In the genomic region with DNA sequence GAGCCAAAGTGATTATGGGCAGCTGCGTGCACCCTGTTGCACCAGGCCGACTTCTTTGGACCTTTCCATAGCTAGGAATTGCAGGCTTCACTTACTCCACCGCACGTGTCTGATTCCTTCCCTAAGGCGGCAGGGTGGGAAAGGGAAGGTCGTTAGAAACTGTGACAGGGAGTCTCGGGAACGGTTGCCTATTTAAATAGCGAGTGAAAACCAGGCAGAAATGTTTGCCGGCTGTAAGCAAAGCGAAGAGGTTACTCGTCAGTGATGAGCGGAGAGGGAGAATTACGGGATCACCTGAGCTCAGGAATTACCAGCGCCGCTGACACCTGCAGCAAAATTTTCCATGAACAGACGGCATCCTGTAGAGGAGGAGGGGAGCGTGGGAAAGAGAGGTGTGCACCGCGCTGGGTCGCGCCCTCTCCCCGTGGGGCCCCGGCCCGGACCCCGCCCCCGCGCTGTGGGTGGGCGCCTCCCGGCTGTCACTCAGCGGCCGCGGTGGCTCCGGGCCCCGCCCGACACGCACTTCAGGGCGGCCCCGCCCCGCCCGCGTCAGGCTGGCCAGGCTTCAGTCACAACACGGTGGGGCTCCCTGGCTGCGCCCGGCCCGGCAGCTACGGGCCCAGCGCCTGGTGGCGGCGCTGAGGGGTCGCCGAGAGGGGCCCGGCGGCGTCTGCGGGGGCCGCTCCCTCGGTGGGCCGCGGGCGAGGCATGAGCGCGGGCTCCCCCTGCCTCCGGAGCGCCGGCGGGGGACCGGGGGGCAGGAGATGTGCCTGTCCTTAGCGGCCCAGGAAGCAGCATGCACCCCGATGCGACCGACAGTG, we compare ENCODE assay signal across 8 cellular contexts. TPM values are rescaled to one million over a fixed set of nuclear protein-coding genes. Genes with fewer than 3 reads are reported as not detected.
DNase-seq lines count a peak whose midpoint lies in the region; ATAC-seq, FAIRE-seq and TF ChIP-seq lines count a peak whose summit lies in the region.

A gene (plus strand): TSS at position 568 of the 821 bp plus-strand sequence. CDS start 229 bp downstream, at position 797.

- H3K9ac ChIP-seq in HepG2 (ENCODE audit: insufficient read depth, low read depth, low read length): peak within 1 kb of the TSS; percentile 87

- peak within 1 kb of the TSS; percentile 82 for H3K4me2 ChIP-seq in HepG2 (ENCODE audit: low read depth, low read length)

- peaks cover 58% of the 10 kb centered on the region for H3K4me1 ChIP-seq in HepG2 (ENCODE audit: insufficient read depth, low read length)

- peak within 1 kb of the TSS; percentile 70 for H3K27ac ChIP-seq in HepG2 (ENCODE audit: extremely low read length, insufficient read depth, low read length)

- H3K9me3 ChIP-seq in HepG2 (ENCODE audit: low read length): no peaks in the 10 kb centered on the region

- H3K4me3 ChIP-seq in HepG2 (replicated peaks in 1 of 3; ENCODE audit: insufficient read depth in 1 of 3, low read depth in 2 of 3, low read length in 3 of 3): peak within 1 kb of the TSS; percentile 96 to 99 (median 99)

- H4K20me1 ChIP-seq in HepG2 (ENCODE audit: insufficient read depth, low read length): peaks cover 10% of the 10 kb centered on the region; the same call in 1 of the 2 replicates

- WGBS in HepG2 (ENCODE audit: low lambda C conversion rate): 3% methylated on average over 16 of the region's 72 CpGs

- peaks cover 45% of the 10 kb centered on the region for H3K79me2 ChIP-seq in HepG2 (ENCODE audit: insufficient read depth, low read length)

- no peaks in the 10 kb centered on the region for H3K36me3 ChIP-seq in HepG2 (replicated peaks in 1 of 2; ENCODE audit: control insufficient read depth in 1 of 2, insufficient read depth in 2 of 2, low read length in 2 of 2)

- BruUV-seq in HepG2 (replicated peaks; lab: Mats Ljungman, UMichigan): no TSS peak

- TF ChIP-seq RAD21 in HepG2 (CRISPR knock-in tag; IDR thresholded peaks at IDR 0.05): peak; percentile 77

- TF ChIP-seq CTCF in HepG2 (CRISPR knock-in tag; IDR thresholded peaks at IDR 0.05): peak; percentile 52

- 0 out of 4 replicates have a peak, but pooled peaks of 1 of the 2 experiments have one; percentile 6 for TF ChIP-seq POLR2A in HepG2 (IDR thresholded peaks at IDR 0.05; ENCODE audit: insufficient read depth in 1 of 2, low read depth in 2 of 2, low read length in 2 of 2)

- CTCF ChIA-PET in HepG2 (lab: Yijun Ruan, JAX; ENCODE audit: low intra/inter-chr PET ratio, low total read pairs): no interaction called here

- peak within 1 kb of the TSS; percentile 84 for H2AFZ ChIP-seq in HepG2 (ENCODE audit: low read length)

- in situ Hi-C loops in HepG2 (cut with HindIII; ENCODE audit: extremely low pct_ligation_motif_present, low pct_unique_long_range_greater_than_20kb): no loop called here

- FAIRE-seq in HepG2 (lab: Jason Lieb, UNC): peak; percentile 15

- DNase-seq in A172 (ENCODE audit: low spot score) (peak; percentile 47), NCI-H345 treated with DMSO at 0.1 percent for 48 hours (lab: John Stamatoyannopoulos, UW; ENCODE audit: unreplicated experiment) (peak; percentile 77), dermis blood vessel endothelial cell (peak; percentile 87), HepG2 (ENCODE audit: low spot score) (peak; percentile 73)
- peak; percentile 78 to 83 for DNase-seq in activated CD4-positive, alpha-beta T cell treated with anti-CD3 and anti-CD28 coated beads, Interleukin-2, amount 50 U/mL, for 4 hours
- peak; percentile 84 for DNase-seq in stimulated activated CD4-positive, alpha-beta T cell treated with anti-CD3 and anti-CD28 coated beads, Interleukin-4, amount 100 ng/mL, for 24 hours

- ATAC-seq in GM18519 (IDR thresholded peaks at IDR 0.05; ENCODE audit: low FRiP score, unreplicated experiment): peak; percentile 58
- peak; percentile 87 for ATAC-seq in HG03045 (IDR thresholded peaks at IDR 0.05; ENCODE audit: unreplicated experiment)
- ATAC-seq in HepG2: peak; percentile 94

- POLR2A ChIA-PET in HepG2 (lab: Yijun Ruan, JAX): interaction anchor here (0.8 to 1.3 kb wide), 2 partner anchors 8 to 37 kb away, joined by 3 to 4 read pairs; no protein-coding TSS in a partner anchor

- intact Hi-C loops in HepG2 (cut with micrococcal nuclease; ENCODE audit: unreplicated experiment): no loop called here

- TF ChIP-seq EP300 in HepG2 (IDR thresholded peaks at IDR 0.05; ENCODE audit: low read depth in 2 of 2, low read length in 2 of 2) (peak in 1 of 2 experiments; percentile 49; a peak in 1 of 4 replicates), HepG2 (CRISPR knock-in tag; IDR thresholded peaks at IDR 0.05; ENCODE audit: borderline replicate concordance) (no peak)

- H3K27me3 ChIP-seq in HepG2 (ENCODE audit: control insufficient read depth in 1 of 2, insufficient read depth in 2 of 2, low read length in 2 of 2): no peaks in the 10 kb centered on the region; a peak in 1 of 5 replicates

TF ChIP-seq in HepG2, 621 proteins besides CTCF, POLR2A, EP300 and RAD21 (continues in another document):
- TF ChIP-seq ZNF816 (CRISPR knock-in tag; IDR thresholded peaks at IDR 0.05; ENCODE audit: borderline replicate concordance) (no peak), MTF2 (CRISPR knock-in tag; IDR thresholded peaks at IDR 0.05; ENCODE audit: borderline replicate concordance) (no peak), BRCA1 (CRISPR knock-in tag; IDR thresholded peaks at IDR 0.05) (no peak), ZSCAN31 (CRISPR knock-in tag; IDR thresholded peaks at IDR 0.05; ENCODE audit: low read depth) (peak; percentile 81; the same call in 1 of the 2 replicates)
- TF ChIP-seq, protein P1, sequence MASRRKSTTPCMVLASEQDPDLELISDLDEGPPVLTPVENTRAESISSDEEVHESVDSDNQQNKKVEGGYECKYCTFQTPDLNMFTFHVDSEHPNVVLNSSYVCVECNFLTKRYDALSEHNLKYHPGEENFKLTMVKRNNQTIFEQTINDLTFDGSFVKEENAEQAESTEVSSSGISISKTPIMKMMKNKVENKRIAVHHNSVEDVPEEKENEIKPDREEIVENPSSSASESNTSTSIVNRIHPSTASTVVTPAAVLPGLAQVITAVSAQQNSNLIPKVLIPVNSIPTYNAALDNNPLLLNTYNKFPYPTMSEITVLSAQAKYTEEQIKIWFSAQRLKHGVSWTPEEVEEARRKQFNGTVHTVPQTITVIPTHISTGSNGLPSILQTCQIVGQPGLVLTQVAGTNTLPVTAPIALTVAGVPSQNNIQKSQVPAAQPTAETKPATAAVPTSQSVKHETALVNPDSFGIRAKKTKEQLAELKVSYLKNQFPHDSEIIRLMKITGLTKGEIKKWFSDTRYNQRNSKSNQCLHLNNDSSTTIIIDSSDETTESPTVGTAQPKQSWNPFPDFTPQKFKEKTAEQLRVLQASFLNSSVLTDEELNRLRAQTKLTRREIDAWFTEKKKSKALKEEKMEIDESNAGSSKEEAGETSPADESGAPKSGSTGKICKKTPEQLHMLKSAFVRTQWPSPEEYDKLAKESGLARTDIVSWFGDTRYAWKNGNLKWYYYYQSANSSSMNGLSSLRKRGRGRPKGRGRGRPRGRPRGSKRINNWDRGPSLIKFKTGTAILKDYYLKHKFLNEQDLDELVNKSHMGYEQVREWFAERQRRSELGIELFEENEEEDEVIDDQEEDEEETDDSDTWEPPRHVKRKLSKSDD (CRISPR knock-in tag; IDR thresholded peaks at IDR 0.05; ENCODE audit: low read depth): 0 out of 2 replicates have a peak, but pooled peaks have one; percentile 70
- TF ChIP-seq, protein P2, sequence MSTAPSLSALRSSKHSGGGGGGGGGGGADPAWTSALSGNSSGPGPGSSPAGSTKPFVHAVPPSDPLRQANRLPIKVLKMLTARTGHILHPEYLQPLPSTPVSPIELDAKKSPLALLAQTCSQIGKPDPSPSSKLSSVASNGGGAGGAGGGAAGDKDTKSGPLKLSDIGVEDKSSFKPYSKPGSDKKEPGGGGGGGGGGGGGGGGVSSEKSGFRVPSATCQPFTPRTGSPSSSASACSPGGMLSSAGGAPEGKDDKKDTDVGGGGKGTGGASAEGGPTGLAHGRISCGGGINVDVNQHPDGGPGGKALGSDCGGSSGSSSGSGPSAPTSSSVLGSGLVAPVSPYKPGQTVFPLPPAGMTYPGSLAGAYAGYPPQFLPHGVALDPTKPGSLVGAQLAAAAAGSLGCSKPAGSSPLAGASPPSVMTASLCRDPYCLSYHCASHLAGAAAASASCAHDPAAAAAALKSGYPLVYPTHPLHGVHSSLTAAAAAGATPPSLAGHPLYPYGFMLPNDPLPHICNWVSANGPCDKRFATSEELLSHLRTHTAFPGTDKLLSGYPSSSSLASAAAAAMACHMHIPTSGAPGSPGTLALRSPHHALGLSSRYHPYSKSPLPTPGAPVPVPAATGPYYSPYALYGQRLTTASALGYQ (CRISPR knock-in tag; IDR thresholded peaks at IDR 0.05): no peak

RNA-seq across cellular contexts. Expression of the gene that starts here (rescaled TPM):
- 43.6 and 63.1 TPM in 2 replicates for total RNA-seq in A172 (2014; rRNA removed; shearing (Covaris generic))
- total RNA-seq in dermis blood vessel endothelial cell (61.8 and 73.2 TPM in 2 replicates), HepG2 (2016; rRNA removed; fragmentation: Illumina TruSeq; extraction: Trizol) (19.7 and 23.4 TPM in 2 replicates)
- total RNA-seq in HepG2 (2016; cell fraction: cytosol; rRNA removed; fragmentation: Illumina TruSeq; extraction: Trizol; ENCODE audit: low read depth): 116 and 134 TPM in 2 replicates
- total RNA-seq in HepG2 (2016; cell fraction: insoluble cytoplasmic fraction; rRNA removed; fragmentation: Illumina TruSeq; extraction: Trizol): 18.7 and 25.1 TPM in 2 replicates
- total RNA-seq in HepG2 (2016; cell fraction: membrane; rRNA removed; fragmentation: Illumina TruSeq; extraction: Trizol): 50.6 and 53.0 TPM in 2 replicates
- total RNA-seq in HepG2 (2016; cell fraction: nucleus; rRNA removed; fragmentation: Illumina TruSeq; extraction: Trizol): 24.7 and 25.8 TPM in 2 replicates
- 21.2 and 23.5 TPM in 2 replicates for polyA plus RNA-seq in HepG2 (2011; rRNA removed)
- polyA plus RNA-seq in HepG2 (2011; cell fraction: cytosol; rRNA removed): 6.4 and 11.9 TPM in 2 replicates
- polyA plus RNA-seq in HepG2 (2011; cell fraction: nucleus; rRNA removed): 11.8 and 16.0 TPM in 2 replicates
- polyA plus RNA-seq in HepG2 (2012): 23.5 and 24.1 TPM in 2 replicates
- polyA plus RNA-seq in HepG2 (2016; cell fraction: cytosol; fragmentation: Illumina TruSeq; extraction: Trizol; ENCODE audit: low read depth): 5.2 and 5.6 TPM in 2 replicates
- polyA plus RNA-seq in HepG2 (2016; cell fraction: insoluble cytoplasmic fraction; fragmentation: Illumina TruSeq; extraction: Trizol; ENCODE audit: low read depth): 15.3 and 15.6 TPM in 2 replicates
- 11.4 and 12.9 TPM in 2 replicates for polyA plus RNA-seq in HepG2 (2016; cell fraction: membrane; fragmentation: Illumina TruSeq; extraction: Trizol; ENCODE audit: low read depth)
- 22.3 and 22.4 TPM in 2 replicates for polyA plus RNA-seq in HepG2 (2016; cell fraction: nucleus; fragmentation: Illumina TruSeq; extraction: Trizol; ENCODE audit: insufficient read depth, low read depth)
- polyA minus RNA-seq in HepG2 (2011; rRNA and poly(A)+ RNA removed; ENCODE audit: low replicate concordance): 32.3 and 43.0 TPM in 2 replicates
- 21.2 and 26.6 TPM in 2 replicates for polyA minus RNA-seq in HepG2 (2011; cell fraction: cytosol; rRNA and poly(A)+ RNA removed)
- 47.5 and 59.8 TPM in 2 replicates for polyA minus RNA-seq in HepG2 (2011; cell fraction: nucleus; rRNA and poly(A)+ RNA removed)

Comparison
In these comparisons a context has a peak if more than half of its experiments do, and no peak if none do; other contexts are left out.
1. Peak in every context shown above with its lines: DNase-seq, ATAC-seq, H3K4me3 ChIP-seq and H3K27ac ChIP-seq.